25 cellular contexts compared by ENCODE assay signal in the genomic region with DNA sequence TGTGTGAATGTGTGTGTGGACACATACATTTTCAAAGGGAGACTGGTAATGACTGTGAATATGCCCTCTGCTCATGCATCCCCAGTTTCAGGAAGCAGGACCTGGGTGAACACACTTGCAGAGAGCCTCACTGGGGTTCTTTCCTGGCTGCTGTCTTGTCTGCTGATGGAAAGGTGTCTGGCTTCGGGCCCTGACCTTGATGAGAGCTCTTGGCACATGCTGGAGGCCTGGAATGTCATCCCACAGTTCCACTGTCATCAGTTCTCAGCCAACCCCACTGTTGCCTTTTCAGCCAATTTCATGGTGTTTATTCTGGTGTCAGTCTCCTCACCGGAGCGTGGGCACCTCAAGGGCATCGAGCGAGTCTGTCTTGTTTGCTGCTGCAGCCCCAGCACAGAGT.
DNase-seq lines count a peak whose midpoint lies in the region; ATAC-seq, FAIRE-seq and TF ChIP-seq lines count a peak whose summit lies in the region.
"Had no signal": no experiment of that assay in that cellular context is flagged by ENCODE, and none has a peak within 500 bp of the region (broad histone marks: within the 10 kb centered on the region; RNA-seq: fewer than 3 reads in every experiment).

No MANE protein-coding gene starts in this region.

- H3K36me3 Mint-ChIP-seq in neural crest cell (ENCODE audit: low read depth): no peaks in the 10 kb centered on the region

- H3K4me3 Mint-ChIP-seq in neural crest cell: no peak overlapping the region
- H3K4me3 Mint-ChIP-seq: CD4-positive, alpha-beta memory T cell; IgD-negative memory B cell had no signal

- ATAC-seq in heart left ventricle: peak; percentile 37 to 77 (median 44)
- ATAC-seq in HG03097 (IDR thresholded peaks at IDR 0.05; ENCODE audit: low FRiP score, unreplicated experiment): no peak
- ATAC-seq: GM12878 had no signal

- intact Hi-C loops in heart left ventricle (cut with DNase I): loop anchor here in 9 of 10 donors (2.0 to 10.0 kb wide), 10 partner anchors 64 to 404 kb away; a partner anchor contains a TSS

- H3K4me1 Mint-ChIP-seq in neural crest cell: peaks cover 16% of the 10 kb centered on the region

- TF ChIP-seq POLR2A in heart left ventricle (IDR thresholded peaks at IDR 0.05): no peak
- TF ChIP-seq POLR2A in GM12892 (IDR thresholded peaks at IDR 0.05; ENCODE audit: low read depth, low read length): no peak

- no peaks in the 10 kb centered on the region; a peak in 1 of 3 replicates for H3K36me3 ChIP-seq in HEK293 (ENCODE audit: control insufficient read depth in 2 of 2, insufficient read depth in 1 of 2, low read length in 2 of 2)
- peaks cover 0 to 13% (median 2%) of the 10 kb centered on the region in 9 donors for H3K36me3 ChIP-seq in heart left ventricle

- H3K27me3 Mint-ChIP-seq in neural crest cell (ENCODE audit: low read depth): peaks cover 3% of the 10 kb centered on the region
- H3K27me3 Mint-ChIP-seq: CD4-positive, alpha-beta memory T cell; IgD-negative memory B cell had no signal

- H3K4me1 ChIP-seq in HEK293 (ENCODE audit: control insufficient read depth, insufficient read depth, low read length) (no peaks in the 10 kb centered on the region), heart left ventricle (peaks cover 0 to 8% (median 3%) of the 10 kb centered on the region in 12 donors)

- no peak for FAIRE-seq in GM12892 (lab: Jason Lieb, UNC)
- FAIRE-seq: GM12878 had no signal

- H3K27me3 ChIP-seq in heart left ventricle: no peaks in the 10 kb centered on the region

- no peaks in the 10 kb centered on the region for H3K9me3 ChIP-seq in HEK293 (ENCODE audit: control insufficient read depth, insufficient read depth, low read depth, low read length)
- no peaks in the 10 kb centered on the region for H3K9me3 ChIP-seq in heart left ventricle

- no peak overlapping the region for H3K27ac ChIP-seq in HEK293 (ENCODE audit: extremely low read depth, low read depth, low read length)
- H3K27ac ChIP-seq in heart left ventricle: no peak overlapping the region
- H3K27ac ChIP-seq: HL-60, KMS-11 had no signal

- WGBS in heart left ventricle, 4 donors: 63 to 68% (median 66%) methylated on average over 5 of the region's 5 CpGs

- CTCF ChIA-PET in HEK293 (lab: Yijun Ruan, JAX): interaction anchor here (0.8 to 4.8 kb wide), 6 partner anchors 20 to 378 kb away, joined by 5 to 150 read pairs (median 20); no protein-coding TSS in a partner anchor

- POLR2A ChIA-PET in HEK293 (lab: Yijun Ruan, JAX): interaction anchor here (1.2 kb wide), 1 partner anchor 265 kb away, joined by 3 read pairs; no protein-coding TSS in a partner anchor

- TF ChIP-seq CTCF in HEK293 (tag by site-specific recombination; IDR thresholded peaks at IDR 0.05) (no peak), heart left ventricle (IDR thresholded peaks at IDR 0.05) (no peak), neural crest cell (conservative IDR thresholded peaks at IDR 0.05) (no peak)

- H3K27ac Mint-ChIP-seq in neural crest cell (ENCODE audit: unreplicated experiment): peak overlapping the region; percentile 61
- H3K27ac Mint-ChIP-seq: IgD-negative memory B cell had no signal

- H3K4me3 ChIP-seq in HEK293 (ENCODE audit: low read depth, low read length) (no peak overlapping the region), heart left ventricle (no peak overlapping the region)
- H3K4me3 ChIP-seq: GM12878 had no signal

- H3K9me3 Mint-ChIP-seq in neural crest cell: no peaks in the 10 kb centered on the region
- H3K9me3 Mint-ChIP-seq: CD4-positive, alpha-beta memory T cell; IgD-negative memory B cell had no signal

- peak; percentile 29 for DNase-seq in NCI-H2029 (lab: John Stamatoyannopoulos, UW)
- DNase-seq in heart left ventricle: peak in 2 of 5 donors; percentile 28 to 47
- DNase-seq in neural crest cell (ENCODE audit: low read depth, low spot score): no peak
- DNase-seq in NCI-H69 (lab: John Stamatoyannopoulos, UW): no peak
- DNase-seq in GM12892 (ENCODE audit: insufficient read length): no peak
- DNase-seq in GM19240 (ENCODE audit: insufficient read length, low spot score): no peak
- DNase-seq: C1 segment of cervical spinal cord; CD4-positive, alpha-beta memory T cell; COR-L47; DMS79; GDM1; H7; NCI-H1048; NCI-H1417 treated with DMSO at 0.1 percent for 48 hours; NCI-H1694 treated with DMSO at 0.1 percent for 48 hours; NCI-H524; NCI-H774; RPMI8226; SHP77 treated with DMSO at 0.1 percent for 48 hours had no signal

TF ChIP-seq in HEK293, 187 proteins besides CTCF, POLR2A, EP300 and RAD21:
- no peak for TF ChIP-seq OVOL3 (tag by site-specific recombination; IDR thresholded peaks at IDR 0.05)
- TF ChIP-seq, protein P1, sequence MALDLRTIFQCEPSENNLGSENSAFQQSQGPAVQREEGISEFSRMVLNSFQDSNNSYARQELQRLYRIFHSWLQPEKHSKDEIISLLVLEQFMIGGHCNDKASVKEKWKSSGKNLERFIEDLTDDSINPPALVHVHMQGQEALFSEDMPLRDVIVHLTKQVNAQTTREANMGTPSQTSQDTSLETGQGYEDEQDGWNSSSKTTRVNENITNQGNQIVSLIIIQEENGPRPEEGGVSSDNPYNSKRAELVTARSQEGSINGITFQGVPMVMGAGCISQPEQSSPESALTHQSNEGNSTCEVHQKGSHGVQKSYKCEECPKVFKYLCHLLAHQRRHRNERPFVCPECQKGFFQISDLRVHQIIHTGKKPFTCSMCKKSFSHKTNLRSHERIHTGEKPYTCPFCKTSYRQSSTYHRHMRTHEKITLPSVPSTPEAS (tag by site-specific recombination; IDR thresholded peaks at IDR 0.05): peak; percentile 37; the same call in 1 of the 2 replicates
